ENCODE assay signal across 8 cellular contexts in genomic region chr19:37505958-37506386, GRCh38. TPM values are rescaled to one million over a fixed set of nuclear protein-coding genes. Genes with fewer than 3 reads are reported as not detected.
DNase-seq lines count a peak whose midpoint lies in the region; ATAC-seq, FAIRE-seq and TF ChIP-seq lines count a peak whose summit lies in the region.

No MANE protein-coding gene starts in this region.

- H3K27me3 ChIP-seq in Loucy (ENCODE audit: insufficient read depth, low read length, poor library complexity, severe bottlenecking) (no peaks in the 10 kb centered on the region), pancreas (no peaks in the 10 kb centered on the region)

- 2% methylated on average over 12 of the region's 12 CpGs for WGBS in pancreas, 2 donors

- H3K9ac ChIP-seq in ES-I3 (ENCODE audit: low read depth, low read length) = peak overlapping the region; percentile 78
- peak overlapping the region; percentile 90 for H3K9ac ChIP-seq in Loucy (ENCODE audit: low read depth, low read length, poor library complexity, severe bottlenecking)

- TF ChIP-seq CTCF in Loucy (conservative IDR thresholded peaks at IDR 0.05; ENCODE audit: low read length) (no peak), epithelial cell of proximal tubule (conservative IDR thresholded peaks at IDR 0.05; ENCODE audit: low read depth, low read length) (no peak), pancreas (IDR thresholded peaks at IDR 0.05) (no peak)

- peaks cover 21% of the 10 kb centered on the region for H3K79me2 ChIP-seq in Loucy (ENCODE audit: insufficient read depth, low read length)

- intact Hi-C loops in pancreas (cut with DNase I) = no loop called here

- H3K4me1 ChIP-seq in ES-I3 (ENCODE audit: insufficient read depth, low read length) = no peaks in the 10 kb centered on the region
- H3K4me1 ChIP-seq in Loucy (ENCODE audit: insufficient read depth, low read length, poor library complexity, severe bottlenecking) = peaks cover 18% of the 10 kb centered on the region
- H3K4me1 ChIP-seq in pancreas = peaks cover 0 to 4% (median 0%) of the 10 kb centered on the region in 3 donors

- ATAC-seq in pancreas (peak; percentile 9 to 43 (median 28)), GM19324 (IDR thresholded peaks at IDR 0.05; ENCODE audit: low FRiP score, unreplicated experiment) (no peak)

- no peaks in the 10 kb centered on the region for H4K20me1 ChIP-seq in Loucy (ENCODE audit: insufficient read depth, low read length, poor library complexity, severe bottlenecking)

- peak overlapping the region; percentile 86 to 94 (median 88) for H3K27ac ChIP-seq in pancreas

- H3K9me2 ChIP-seq in Loucy (replicated peaks; ENCODE audit: low read depth, low read length) = no peaks in the 10 kb centered on the region

- peak overlapping the region; percentile 96 for H2AFZ ChIP-seq in Loucy (ENCODE audit: low read length)

- H3K9me3 ChIP-seq in ES-I3 (ENCODE audit: control insufficient read depth, insufficient read depth, low read length) (no peaks in the 10 kb centered on the region), Loucy (ENCODE audit: insufficient read depth, low read depth, low read length) (no peaks in the 10 kb centered on the region), pancreas (no peaks in the 10 kb centered on the region)

- peaks cover under 1% of the 10 kb centered on the region; the same call in 1 of the 2 replicates for H3K36me3 ChIP-seq in ES-I3 (ENCODE audit: insufficient read depth, low read length)
- H3K36me3 ChIP-seq in Loucy (ENCODE audit: insufficient read depth, low read length) = no peaks in the 10 kb centered on the region
- no peaks in the 10 kb centered on the region for H3K36me3 ChIP-seq in pancreas

- H3K4me3 ChIP-seq in Loucy (ENCODE audit: low read length, poor library complexity, severe bottlenecking) = peak overlapping the region; percentile 86
- peak overlapping the region; percentile 96 for H3K4me3 ChIP-seq in epithelial cell of proximal tubule (ENCODE audit: low read depth, low read length)
- H3K4me3 ChIP-seq in pancreas = peak overlapping the region; percentile 57 to 67 (median 62)

- no peaks in the 10 kb centered on the region for H3F3A ChIP-seq in Loucy (ENCODE audit: low read depth)

- H3K4me2 ChIP-seq in Loucy (ENCODE audit: low read depth, low read length, poor library complexity, severe bottlenecking) = peak overlapping the region; percentile 79

- DNase-seq in epithelial cell of proximal tubule (ENCODE audit: low read depth) (no peak), pancreas (no peak), iPS-NIHi11 (ENCODE audit: low spot score) (no peak), AG08396 (ENCODE audit: low spot score) (no peak), OCI-M1 (lab: John Stamatoyannopoulos, UW) (no peak)

- FAIRE-seq in pancreas (lab: Jason Lieb, UNC) = no peak

RNA-seq across cellular contexts. Expression of gene ZNF793, which starts 0.8 kb away (rescaled TPM):
- 1.3 and 1.7 TPM in 2 replicates for total RNA-seq in epithelial cell of proximal tubule
- 1 to 10 TPM; 1.3 to 2.8 (median 1.8) TPM for total RNA-seq in pancreas
- 1 to 10 TPM; 2.7 to 3.6 TPM for polyA plus RNA-seq in pancreas

RNA-seq across cellular contexts. Expression of gene ZNF570, which starts 36.8 kb away (rescaled TPM):
- total RNA-seq in epithelial cell of proximal tubule (2.7 and 3.8 TPM in 2 replicates), pancreas (1 to 10 TPM; 1.5 to 4.1 (median 2.3) TPM)
- 1 to 10 TPM in 1 of 2 donors, under 1 TPM in 1; 0.76 to 2.1 TPM for polyA plus RNA-seq in pancreas

RNA-seq across cellular contexts. Expression of gene ZNF569, which starts 38.7 kb away (rescaled TPM):
- total RNA-seq in epithelial cell of proximal tubule (3.7 and 6.5 TPM in 2 replicates), pancreas (1 to 10 TPM; 1.0 to 2.9 (median 1.7) TPM)
- polyA plus RNA-seq in pancreas = 1 to 10 TPM; 1.5 to 2.2 TPM
